Comparison of ENCODE assay signal across 8 cellular contexts in genomic region chr17:12256380-12256995, GRCh38.
DNase-seq lines count a peak whose midpoint lies in the region; ATAC-seq and TF ChIP-seq lines count a peak whose summit lies in the region.

No MANE protein-coding gene starts in this region.

- intact Hi-C loops in PC-9 (cut with micrococcal nuclease; ENCODE audit: unreplicated experiment) = loop anchor here (1.0 to 5.0 kb wide), 2 partner anchors 486 to 747 kb away; no protein-coding TSS in a partner anchor

- no TSS peak for BruUV-seq in PC-9 (replicated peaks; lab: Mats Ljungman, UMichigan)

- no peaks in the 10 kb centered on the region for H3K36me3 Mint-ChIP-seq in endodermal cell (ENCODE audit: low read depth)

- WGBS in endodermal cell (ENCODE audit: insufficient coverage in 1 of 2, insufficient read length in 1 of 2), 2 experiments = 39 to 48% methylated on average over 3 to 4 of the region's 4 CpGs

- no peaks in the 10 kb centered on the region for H3K9me3 ChIP-seq in PC-9 (ENCODE audit: insufficient read depth, low read depth)
- H3K9me3 ChIP-seq in endodermal cell (ENCODE audit: control insufficient read depth, low read length) = peaks cover 2% of the 10 kb centered on the region

- no peak overlapping the region for H3K4me3 Mint-ChIP-seq in endodermal cell

- no peaks in the 10 kb centered on the region for H3K9me2 ChIP-seq in PC-9 (ENCODE audit: insufficient read depth)

- no peak overlapping the region for H3K4me3 ChIP-seq in PC-9
- no peak overlapping the region for H3K4me3 ChIP-seq in endodermal cell (ENCODE audit: low read length)

- H3F3A ChIP-seq in PC-9 (ENCODE audit: insufficient read depth, low read depth) = no peaks in the 10 kb centered on the region

- H3K4me1 Mint-ChIP-seq in endodermal cell = peaks cover 13% of the 10 kb centered on the region

- DNase-seq in activated CD4-positive, alpha-beta T cell treated with anti-CD3 and anti-CD28 coated beads for 48 hours = peak; percentile 14
- DNase-seq in activated CD4-positive, alpha-beta T cell treated with anti-CD3 and anti-CD28 coated beads for 1 hour = no peak
- peak in 1 of 2 experiments; percentile 16 for DNase-seq in PC-9
- no peak for DNase-seq in endodermal cell
- peak; percentile 47 for DNase-seq in midbrain (lab: John Stamatoyannopoulos, UW)

- H3K27ac Mint-ChIP-seq in endodermal cell = no peak overlapping the region

- CTCF ChIA-PET in PC-9 (lab: Charles Lee) = no interaction called here

- H2AFZ ChIP-seq in PC-9 = no peak overlapping the region

- no peak overlapping the region for H3K9ac ChIP-seq in endodermal cell (ENCODE audit: extremely low read depth, low read length, poor library complexity, severe bottlenecking)

- POLR2A ChIA-PET in PC-9 (lab: Charles Lee; ENCODE audit: unreplicated experiment) = no interaction called here

- peaks cover 3% of the 10 kb centered on the region for H3K27me3 Mint-ChIP-seq in endodermal cell (ENCODE audit: insufficient read depth)

- H3K27me3 ChIP-seq in PC-9 (ENCODE audit: insufficient read depth, low read depth) (peaks cover 25% of the 10 kb centered on the region), endodermal cell (ENCODE audit: control insufficient read depth, insufficient read depth, low read length, poor library complexity, severe bottlenecking) (peaks cover 5% of the 10 kb centered on the region)

- H3K27ac ChIP-seq in PC-9 = no peak overlapping the region
- no peak overlapping the region for H3K27ac ChIP-seq in endodermal cell (ENCODE audit: low read depth, low read length)

- no peak overlapping the region for H3K4me2 ChIP-seq in PC-9

- TF ChIP-seq CTCF in PC-9 (conservative IDR thresholded peaks at IDR 0.05) (peak; percentile 72), endodermal cell (conservative IDR thresholded peaks at IDR 0.05) (peak; percentile 94)

- H3K36me3 ChIP-seq in PC-9 (ENCODE audit: low read depth) (no peaks in the 10 kb centered on the region), endodermal cell (ENCODE audit: control insufficient read depth, insufficient read depth, low read length) (no peaks in the 10 kb centered on the region)

- no peaks in the 10 kb centered on the region for H3K79me2 ChIP-seq in PC-9 (ENCODE audit: low read depth)

- no peaks in the 10 kb centered on the region for H3K9me3 Mint-ChIP-seq in endodermal cell

- no peaks in the 10 kb centered on the region for H3K4me1 ChIP-seq in PC-9 (replicated peaks; ENCODE audit: insufficient read depth)
- peaks cover 4% of the 10 kb centered on the region for H3K4me1 ChIP-seq in endodermal cell (ENCODE audit: control insufficient read depth, insufficient read depth, low read length)

- ATAC-seq in HG03066 (IDR thresholded peaks at IDR 0.05; ENCODE audit: low read depth, unreplicated experiment) (peak; percentile 56), GM21367 (IDR thresholded peaks at IDR 0.05; ENCODE audit: unreplicated experiment) (no peak), GM21529 (IDR thresholded peaks at IDR 0.05; ENCODE audit: unreplicated experiment) (no peak)

- H4K20me1 ChIP-seq in PC-9 (ENCODE audit: insufficient read depth) = no peaks in the 10 kb centered on the region

Comparison
In these comparisons a context has a peak if more than half of its experiments do, and no peak if none do; other contexts are left out.
1. DNase-seq: peak in activated CD4-positive, alpha-beta T cell treated with anti-CD3 and anti-CD28 coated beads for 48 hours (single experiment) and midbrain (single experiment); none in activated CD4-positive, alpha-beta T cell treated with anti-CD3 and anti-CD28 coated beads for 1 hour (single experiment) and endodermal cell (single experiment).